In the genomic region with DNA sequence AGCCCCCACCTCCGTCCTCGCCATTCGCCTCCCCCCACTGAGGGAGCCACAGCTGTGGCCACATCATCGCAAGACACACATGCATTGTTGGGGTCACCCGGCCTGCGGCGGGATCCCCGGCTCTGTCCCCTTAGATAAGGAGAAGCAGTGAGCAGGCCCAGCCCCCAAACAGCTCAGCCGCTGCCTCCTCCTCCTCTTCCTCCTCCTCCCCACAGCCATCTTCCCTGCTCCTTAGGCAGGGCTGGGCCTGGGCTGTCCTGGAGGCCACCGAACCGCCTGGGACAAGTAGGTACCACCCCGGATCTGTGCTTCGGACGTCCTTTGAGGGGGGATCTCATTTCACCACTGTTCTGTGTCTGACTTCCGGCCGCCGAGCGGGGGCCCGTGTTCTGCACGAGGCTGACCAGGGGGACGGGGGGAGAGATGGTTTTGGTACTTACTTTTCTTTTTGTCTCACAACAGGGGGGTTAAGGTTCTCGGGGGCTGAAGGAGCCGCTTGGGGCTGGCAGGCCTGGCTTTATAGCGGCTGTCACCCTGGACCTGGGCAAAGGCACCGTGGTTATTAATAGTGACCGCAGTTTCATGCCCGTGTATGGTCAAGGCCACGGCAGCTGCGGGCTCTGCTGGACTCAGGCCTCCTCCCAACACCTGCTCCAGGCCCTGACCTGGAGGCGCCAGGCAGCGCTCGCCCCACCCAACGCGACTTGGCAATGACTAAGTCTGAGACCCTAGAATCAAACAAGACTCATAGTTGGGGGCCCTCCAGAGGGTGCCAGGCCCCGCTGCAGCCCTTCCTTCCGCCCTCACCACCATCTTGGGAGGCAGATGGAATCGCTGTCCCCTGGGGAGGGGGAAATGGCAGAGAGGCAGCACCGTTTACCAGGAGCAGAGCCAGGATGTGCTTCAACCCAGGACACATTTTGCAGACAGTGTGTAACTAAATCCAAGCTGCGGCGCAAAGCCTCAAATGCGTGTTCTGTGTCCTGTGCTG, we compare ENCODE assay signal across 11 cellular contexts. TPM values are rescaled to one million over a fixed set of nuclear protein-coding genes. Genes with fewer than 3 reads are reported as not detected.
A peak's percentile ranks its signal among the peaks of the same experiment; 100 is the strongest.
DNase-seq lines count a peak whose midpoint lies in the region; ATAC-seq, FAIRE-seq and TF ChIP-seq lines count a peak whose summit lies in the region.
"Had no signal": no experiment of that assay in that cellular context is flagged by ENCODE, and none has a peak within 500 bp of the region (broad histone marks: within the 10 kb centered on the region; RNA-seq: fewer than 3 reads in every experiment).

No MANE protein-coding gene starts in this region.

- H3K9me3 ChIP-seq in K562 (replicated peaks; ENCODE audit: control insufficient read depth, insufficient read depth, low read depth, low read length): no peaks in the 10 kb centered on the region
- no peaks in the 10 kb centered on the region for H3K9me3 ChIP-seq in mucosa of descending colon
- no peaks in the 10 kb centered on the region for H3K9me3 ChIP-seq in upper lobe of left lung
- H3K9me3 ChIP-seq in Caco-2: no peaks in the 10 kb centered on the region

- POLR2A ChIA-PET in activated CD4-positive, alpha-beta T cell treated with anti-CD3 and anti-CD28 coated beads for 36 hours (lab: Charles Lee): no interaction called here
- POLR2A ChIA-PET in K562 (lab: Yijun Ruan, JAX) (interaction anchor here (0.5 to 2.1 kb wide), 6 partner anchors 18 to 63 kb away, joined by 3 to 7 read pairs (median 4); a partner anchor contains a TSS), Caco-2 (lab: Charles Lee) (no interaction called here)

- BruUV-seq in K562 (replicated peaks; lab: Mats Ljungman, UMichigan) (no TSS peak), Caco-2 (replicated peaks; lab: Mats Ljungman, UMichigan) (no TSS peak)

- no peak for TF ChIP-seq RAD21 in K562 (CRISPR knock-in tag; conservative IDR thresholded peaks at IDR 0.05 in 1 of 2, IDR thresholded peaks at IDR 0.05 in 1 of 2)

- no peak for TF ChIP-seq CTCF in K562 (IDR thresholded peaks at IDR 0.05 in 2 of 3, conservative IDR thresholded peaks at IDR 0.05 in 1 of 3; ENCODE audit: insufficient read depth in 2 of 3, low read depth in 1 of 3, low read length in 3 of 3)
- TF ChIP-seq CTCF in mucosa of descending colon (IDR thresholded peaks at IDR 0.05): no peak
- TF ChIP-seq CTCF in upper lobe of left lung (IDR thresholded peaks at IDR 0.05): no peak
- TF ChIP-seq CTCF in Caco-2 (IDR thresholded peaks at IDR 0.05; ENCODE audit: insufficient read depth in 1 of 2, low read depth in 1 of 2, low read length in 1 of 2, severe bottlenecking in 1 of 2, unreplicated experiment in 1 of 2): no peak
- no peak for TF ChIP-seq CTCF in GM13977 (IDR thresholded peaks at IDR 0.05; ENCODE audit: extremely low read depth, insufficient read depth, missing control alignments)

- TF ChIP-seq POLR2A in K562 (conservative IDR thresholded peaks at IDR 0.05) (peak; percentile 42), upper lobe of left lung (IDR thresholded peaks at IDR 0.05) (no peak)

- CTCF ChIA-PET in activated CD4-positive, alpha-beta T cell treated with anti-CD3 and anti-CD28 coated beads for 36 hours (lab: Charles Lee): no interaction called here
- CTCF ChIA-PET in K562 (lab: Yijun Ruan, JAX; ENCODE audit: low intra/inter-chr PET ratio): no interaction called here
- CTCF ChIA-PET in Caco-2 (lab: Charles Lee): no interaction called here

- TF ChIP-seq EP300 in K562 (IDR thresholded peaks at IDR 0.05; ENCODE audit: low read length) (peak; percentile 69; the same call in 1 of the 2 replicates), upper lobe of left lung (IDR thresholded peaks at IDR 0.05) (no peak)

- DNase-seq in activated CD4-positive, alpha-beta T cell treated with anti-CD3 and anti-CD28 coated beads for 36 hours: no peak
- no peak for DNase-seq in activated CD4-positive, alpha-beta T cell treated with anti-CD3 and anti-CD28 coated beads for 1 hour
- DNase-seq in K562 (ENCODE audit: extremely low read depth in 1 of 4, low spot score in 3 of 4) (peak; percentile 80 to 91 (median 84)), mucosa of descending colon (no peak), upper lobe of left lung (peak in 1 of 2 donors; percentile 82), Caco-2 (no peak), GM13977 (ENCODE audit: low spot score) (no peak)
- DNase-seq in stimulated activated naive CD4-positive, alpha-beta T cell (lab: John Stamatoyannopoulos, UW): no peak
- DNase-seq: stimulated activated CD4-positive, alpha-beta T cell treated with anti-CD3 and anti-CD28 coated beads, Interleukin-2, amount 100 ng/mL, for 24 hours had no signal

- peak; percentile 92 for FAIRE-seq in K562 (lab: Jason Lieb, UNC)

- H3K4me3 Mint-ChIP-seq in activated CD4-positive, alpha-beta T cell treated with anti-CD3 and anti-CD28 coated beads for 36 hours: peak overlapping the region; percentile 9
- H3K4me3 Mint-ChIP-seq in Caco-2 (ENCODE audit: unreplicated experiment): no peak overlapping the region

- in situ Hi-C loops in K562 (cut with MboI) (no loop called here), GM13977 (cut with MboI; ENCODE audit: low pct_unique_long_range_greater_than_20kb, low sequenced_read_pairs, unreplicated experiment) (no loop called here)

- peak; percentile 30 for ATAC-seq in activated CD4-positive, alpha-beta T cell treated with anti-CD3 and anti-CD28 coated beads for 36 hours
- ATAC-seq in K562: peak; percentile 82
- ATAC-seq in mucosa of descending colon: peak; percentile 44
- no peak for ATAC-seq in upper lobe of left lung (ENCODE audit: low FRiP score in 2 of 2)

- H3K27ac Mint-ChIP-seq in activated CD4-positive, alpha-beta T cell treated with anti-CD3 and anti-CD28 coated beads for 36 hours: no peak overlapping the region
- no peak overlapping the region for H3K27ac Mint-ChIP-seq in Caco-2 (ENCODE audit: unreplicated experiment)

- H2AFZ ChIP-seq in K562 (ENCODE audit: low read depth, low read length): peak overlapping the region; percentile 75

- no peaks in the 10 kb centered on the region for H3K27me3 Mint-ChIP-seq in activated CD4-positive, alpha-beta T cell treated with anti-CD3 and anti-CD28 coated beads for 36 hours
- no peaks in the 10 kb centered on the region for H3K27me3 Mint-ChIP-seq in Caco-2 (ENCODE audit: insufficient read depth, unreplicated experiment)

- peak overlapping the region; percentile 45 to 90; a peak in 3 of 4 replicates for H3K9ac ChIP-seq in K562 (ENCODE audit: insufficient read depth in 1 of 2, low read depth in 2 of 2, low read length in 2 of 2)

- H3K27ac ChIP-seq in K562 (ENCODE audit: extremely low read depth, low read depth, low read length) (peak overlapping the region; percentile 60), upper lobe of left lung (peak overlapping the region in 3 of 4 donors; percentile 30 to 54 (median 49))

- peaks cover 7% of the 10 kb centered on the region for H3K9me1 ChIP-seq in K562 (ENCODE audit: control insufficient read depth, insufficient read depth, low read length)

- H3K9me3 Mint-ChIP-seq in activated CD4-positive, alpha-beta T cell treated with anti-CD3 and anti-CD28 coated beads for 36 hours (ENCODE audit: low read depth): no peaks in the 10 kb centered on the region
- no peaks in the 10 kb centered on the region for H3K9me3 Mint-ChIP-seq in Caco-2 (ENCODE audit: unreplicated experiment)

- no peaks in the 10 kb centered on the region for H3K36me3 ChIP-seq in K562 (ENCODE audit: control insufficient read depth, insufficient read depth, low read length)
- H3K36me3 ChIP-seq in mucosa of descending colon (ENCODE audit: low read depth): no peaks in the 10 kb centered on the region
- peaks cover 0 to 9% (median 6%) of the 10 kb centered on the region in 4 donors for H3K36me3 ChIP-seq in upper lobe of left lung
- H3K36me3 ChIP-seq in Caco-2 (ENCODE audit: control insufficient read depth, insufficient read depth, low read length): no peaks in the 10 kb centered on the region

- H3K4me3 ChIP-seq in K562: peak overlapping the region; percentile 18; the same call in 1 of the 2 replicates
- no peak overlapping the region for H3K4me3 ChIP-seq in mucosa of descending colon
- H3K4me3 ChIP-seq in upper lobe of left lung: peak overlapping the region in 3 of 4 donors; percentile 3 to 27 (median 22)
- H3K4me3 ChIP-seq in Caco-2 (ENCODE audit: low read depth, low read length): no peak overlapping the region

- H3K4me1 Mint-ChIP-seq in activated CD4-positive, alpha-beta T cell treated with anti-CD3 and anti-CD28 coated beads for 36 hours: peaks cover 3% of the 10 kb centered on the region
- H3K4me1 Mint-ChIP-seq in Caco-2 (ENCODE audit: low read depth, unreplicated experiment): peaks cover 11% of the 10 kb centered on the region

- peak overlapping the region; percentile 76 for H3K4me2 ChIP-seq in K562 (ENCODE audit: insufficient read depth, low read length)

- H3K79me2 ChIP-seq in K562 (ENCODE audit: control insufficient read depth, insufficient read depth, low read length): no peaks in the 10 kb centered on the region

- 21% methylated on average over 36 of the region's 41 CpGs for WGBS in K562 (ENCODE audit: insufficient coverage, low coverage, missing lambda C conversion rate)
- 34 to 38% methylated on average over 15 to 36 of the region's 41 CpGs for WGBS in upper lobe of left lung, 2 donors

- intact Hi-C loops in activated CD4-positive, alpha-beta T cell treated with anti-CD3 and anti-CD28 coated beads for 36 hours (cut with DNase I, micrococcal nuclease): no loop called here
- intact Hi-C loops in K562 (cut with micrococcal nuclease) (no loop called here), mucosa of descending colon (cut with DNase I, micrococcal nuclease) (no loop called here), Caco-2 (cut with micrococcal nuclease; ENCODE audit: unreplicated experiment) (no loop called here)

- H4K20me1 ChIP-seq in K562 (replicated peaks; ENCODE audit: control insufficient read depth, insufficient read depth, low read length): peaks cover 4% of the 10 kb centered on the region; the same call in 1 of the 2 replicates

- H3K4me1 ChIP-seq in K562 (replicated peaks in 1 of 2; ENCODE audit: control insufficient read depth in 2 of 2, insufficient read depth in 2 of 2, low read length in 2 of 2) (peaks cover 33 to 69% of the 10 kb centered on the region in 2 experiments), mucosa of descending colon (ENCODE audit: low read depth) (no peaks in the 10 kb centered on the region), upper lobe of left lung (peaks cover 0 to 16% (median 6%) of the 10 kb centered on the region in 4 donors), Caco-2 (peaks cover 6% of the 10 kb centered on the region; the same call in 1 of the 2 replicates)

- H3K36me3 Mint-ChIP-seq in activated CD4-positive, alpha-beta T cell treated with anti-CD3 and anti-CD28 coated beads for 36 hours (ENCODE audit: low read depth): no peaks in the 10 kb centered on the region
- H3K36me3 Mint-ChIP-seq in Caco-2 (ENCODE audit: insufficient read depth, unreplicated experiment): peaks cover 12% of the 10 kb centered on the region

- H3K27me3 ChIP-seq in K562 (ENCODE audit: control insufficient read depth in 2 of 2, insufficient read depth in 2 of 2, low read length in 2 of 2) (no peaks in the 10 kb centered on the region), upper lobe of left lung (peaks cover 0 to 6% (median 0%) of the 10 kb centered on the region in 4 donors), Caco-2 (replicated peaks; ENCODE audit: control insufficient read depth, insufficient read depth, low read length) (no peaks in the 10 kb centered on the region)

RNA-seq across cellular contexts. Expression of a gene that starts 18.3 kb away (rescaled TPM):
- not detected for total RNA-seq in activated CD4-positive, alpha-beta T cell treated with anti-CD3 and anti-CD28 coated beads for 36 hours
- not detected in 2 replicates for total RNA-seq in K562 (2011; cell fraction: chromatin; rRNA removed; ENCODE audit: low replicate concordance)
- total RNA-seq in K562 (2011; cell fraction: nucleolus; rRNA removed): not detected in 2 replicates
- not detected in 2 replicates for total RNA-seq in K562 (2011; cell fraction: nucleoplasm; rRNA removed)
- total RNA-seq in K562 (2014; rRNA removed) (not detected in 2 replicates), K562 (2014; rRNA removed; fragmentation: Illumina TruSeq; extraction: Trizol) (not detected in 2 replicates), K562 (2015; rRNA removed; fragmentation: Illumina TruSeq; extraction: Trizol) (not detected in 2 replicates), K562 (2021) (not detected in 2 replicates), mucosa of descending colon (under 1 TPM in 1 of 3 donors, not detected in 2; 0.36 TPM), upper lobe of left lung (not detected), Caco-2 (2022) (not detected in 2 replicates)
- polyA plus RNA-seq in K562 (2011; rRNA removed) (not detected in 2 replicates), K562 (2014; fragmentation: Illumina TruSeq; extraction: Trizol) (not detected in 2 replicates), K562 (2014; fragmentation: Nextera tagmentation; extraction: Ambion mirVana) (not detected), K562 (2014; rRNA removed) (not detected in 2 replicates)
- polyA plus RNA-seq in K562 (2011; cell fraction: cytosol; rRNA removed): not detected in 2 replicates
- polyA plus RNA-seq in K562 (2011; cell fraction: nucleus; rRNA removed): not detected in 2 replicates
- not detected in 2 replicates for polyA plus RNA-seq in K562 (2012)
- polyA minus RNA-seq in K562 (2011; rRNA and poly(A)+ RNA removed): not detected in 2 replicates
- not detected in 2 replicates for polyA minus RNA-seq in K562 (2011; cell fraction: cytosol; rRNA and poly(A)+ RNA removed)
- polyA minus RNA-seq in K562 (2011; cell fraction: nucleus; rRNA and poly(A)+ RNA removed): not detected in 2 replicates
- total RNA-seq: A673; T-helper 1 cell treated with Interleukin-12 subunit alpha and Interleukin-12 subunit beta and Interleukin-4 antibody, amounts not matched to agents 30 ng/mL and 1 ng/mL, for 36 hours had no signal

RNA-seq across cellular contexts. Expression of a gene that starts 19.7 kb away (rescaled TPM):
- total RNA-seq in activated CD4-positive, alpha-beta T cell treated with anti-CD3 and anti-CD28 coated beads for 36 hours: 10 to 100 TPM; 26.7 to 27.6 TPM
- total RNA-seq in K562 (2011; cell fraction: chromatin; rRNA removed; ENCODE audit: low replicate concordance): 39.7 and 130 TPM in 2 replicates
- 64.5 and 77.9 TPM in 2 replicates for total RNA-seq in K562 (2011; cell fraction: nucleolus; rRNA removed)
- 43.5 and 49.6 TPM in 2 replicates for total RNA-seq in K562 (2011; cell fraction: nucleoplasm; rRNA removed)
- total RNA-seq in K562 (2014; rRNA removed): 60.1 and 62.7 TPM in 2 replicates
- total RNA-seq in K562 (2014; rRNA removed; fragmentation: Illumina TruSeq; extraction: Trizol): 4.4 and 9.2 TPM in 2 replicates
- total RNA-seq in K562 (2015; rRNA removed; fragmentation: Illumina TruSeq; extraction: Trizol): 25.0 and 26.2 TPM in 2 replicates
- 39.2 and 54.1 TPM in 2 replicates for total RNA-seq in K562 (2021)
- polyA plus RNA-seq in K562 (2011; rRNA removed): 24.0 and 29.4 TPM in 2 replicates
- 31.0 and 40.6 TPM in 2 replicates for polyA plus RNA-seq in K562 (2011; cell fraction: cytosol; rRNA removed)
- polyA plus RNA-seq in K562 (2011; cell fraction: nucleus; rRNA removed): 67.8 and 75.4 TPM in 2 replicates
- polyA plus RNA-seq in K562 (2012): 39.9 and 60.2 TPM in 2 replicates
- polyA plus RNA-seq in K562 (2014; fragmentation: Illumina TruSeq; extraction: Trizol): 29.4 and 45.3 TPM in 2 replicates
- under 1 TPM; 0.14 to 0.21 TPM for polyA plus RNA-seq in K562 (2014; fragmentation: Nextera tagmentation; extraction: Ambion mirVana)
- 59.6 and 63.4 TPM in 2 replicates for polyA plus RNA-seq in K562 (2014; rRNA removed)
- polyA minus RNA-seq in K562 (2011; rRNA and poly(A)+ RNA removed): 10.9 and 17.4 TPM in 2 replicates
- polyA minus RNA-seq in K562 (2011; cell fraction: cytosol; rRNA and poly(A)+ RNA removed): 21.4 and 25.5 TPM in 2 replicates
- polyA minus RNA-seq in K562 (2011; cell fraction: nucleus; rRNA and poly(A)+ RNA removed): 18.0 and 24.4 TPM in 2 replicates
- 100 to 1,000 TPM in 1 of 3 donors, 10 to 100 TPM in 2; 51.3 to 121 (median 56.9) TPM for total RNA-seq in mucosa of descending colon
- total RNA-seq in upper lobe of left lung: 100 to 1,000 TPM in 1 of 6 donors, 10 to 100 TPM in 5; 54.3 to 107 (median 80.6) TPM
- total RNA-seq in Caco-2 (2022): 58.6 and 66.4 TPM in 2 replicates

RNA-seq across cellular contexts. Expression of a gene that starts 34.1 kb away (rescaled TPM):
- total RNA-seq in activated CD4-positive, alpha-beta T cell treated with anti-CD3 and anti-CD28 coated beads for 36 hours: 1,000 to 10,000 TPM; 3,116 to 3,255 TPM
- 411 and 869 TPM in 2 replicates for total RNA-seq in K562 (2011; cell fraction: chromatin; rRNA removed; ENCODE audit: low replicate concordance)
- total RNA-seq in K562 (2011; cell fraction: nucleolus; rRNA removed): 851 and 883 TPM in 2 replicates
- total RNA-seq in K562 (2011; cell fraction: nucleoplasm; rRNA removed): 585 and 614 TPM in 2 replicates
- total RNA-seq in K562 (2014; rRNA removed) (1,752 and 1,953 TPM in 2 replicates), K562 (2014; rRNA removed; fragmentation: Illumina TruSeq; extraction: Trizol) (1,453 and 1,647 TPM in 2 replicates), K562 (2015; rRNA removed; fragmentation: Illumina TruSeq; extraction: Trizol) (1,387 and 1,494 TPM in 2 replicates), K562 (2021) (2,825 and 3,003 TPM in 2 replicates), mucosa of descending colon (1,000 to 10,000 TPM; 1,826 to 2,582 (median 2,012) TPM), upper lobe of left lung (1,000 to 10,000 TPM; 1,167 to 2,562 (median 1,758) TPM), Caco-2 (2022) (2,154 and 2,157 TPM in 2 replicates)
- polyA plus RNA-seq in K562 (2011; rRNA removed) (1,026 and 1,305 TPM in 2 replicates), K562 (2014; fragmentation: Illumina TruSeq; extraction: Trizol) (1,501 and 2,376 TPM in 2 replicates), K562 (2014; fragmentation: Nextera tagmentation; extraction: Ambion mirVana) (100 to 1,000 TPM; 372 to 422 TPM), K562 (2014; rRNA removed) (1,067 and 1,158 TPM in 2 replicates)
- polyA plus RNA-seq in K562 (2011; cell fraction: cytosol; rRNA removed): 1,502 and 1,797 TPM in 2 replicates
- 696 and 770 TPM in 2 replicates for polyA plus RNA-seq in K562 (2011; cell fraction: nucleus; rRNA removed)
- polyA plus RNA-seq in K562 (2012): 3,305 and 4,013 TPM in 2 replicates
- polyA minus RNA-seq in K562 (2011; rRNA and poly(A)+ RNA removed): 1,191 and 1,209 TPM in 2 replicates
- polyA minus RNA-seq in K562 (2011; cell fraction: cytosol; rRNA and poly(A)+ RNA removed): 1,563 and 2,307 TPM in 2 replicates
- polyA minus RNA-seq in K562 (2011; cell fraction: nucleus; rRNA and poly(A)+ RNA removed): 434 and 599 TPM in 2 replicates

RNA-seq across cellular contexts. Expression of a gene that starts 56.4 kb away (rescaled TPM):
- total RNA-seq in activated CD4-positive, alpha-beta T cell treated with anti-CD3 and anti-CD28 coated beads for 36 hours: 10 to 100 TPM; 23.0 to 37.3 TPM
- 19.4 and 56.5 TPM in 2 replicates for total RNA-seq in K562 (2011; cell fraction: chromatin; rRNA removed; ENCODE audit: low replicate concordance)
- 36.9 and 39.3 TPM in 2 replicates for total RNA-seq in K562 (2011; cell fraction: nucleolus; rRNA removed)
- total RNA-seq in K562 (2011; cell fraction: nucleoplasm; rRNA removed): 20.4 and 20.9 TPM in 2 replicates
- total RNA-seq in K562 (2014; rRNA removed) (21.9 and 26.4 TPM in 2 replicates), K562 (2014; rRNA removed; fragmentation: Illumina TruSeq; extraction: Trizol) (5.3 and 7.3 TPM in 2 replicates), K562 (2015; rRNA removed; fragmentation: Illumina TruSeq; extraction: Trizol) (14.3 and 14.4 TPM in 2 replicates), K562 (2021) (24.9 and 34.9 TPM in 2 replicates), mucosa of descending colon (10 to 100 TPM; 27.4 to 44.6 (median 29.5) TPM), upper lobe of left lung (10 to 100 TPM; 13.7 to 53.4 (median 21.9) TPM), Caco-2 (2022) (43.3 and 45.7 TPM in 2 replicates)
- polyA plus RNA-seq in K562 (2011; rRNA removed) (6.7 and 7.1 TPM in 2 replicates), K562 (2014; fragmentation: Illumina TruSeq; extraction: Trizol) (14.5 and 23.3 TPM in 2 replicates), K562 (2014; fragmentation: Nextera tagmentation; extraction: Ambion mirVana) (under 1 TPM; 0.27 TPM), K562 (2014; rRNA removed) (14.8 and 19.9 TPM in 2 replicates)
- 7.4 and 15.5 TPM in 2 replicates for polyA plus RNA-seq in K562 (2011; cell fraction: cytosol; rRNA removed)
- polyA plus RNA-seq in K562 (2011; cell fraction: nucleus; rRNA removed): 11.2 and 22.2 TPM in 2 replicates
- polyA plus RNA-seq in K562 (2012): 23.1 and 44.7 TPM in 2 replicates
- polyA minus RNA-seq in K562 (2011; rRNA and poly(A)+ RNA removed): 4.6 and 5.3 TPM in 2 replicates
- 14.9 and 18.8 TPM in 2 replicates for polyA minus RNA-seq in K562 (2011; cell fraction: cytosol; rRNA and poly(A)+ RNA removed)
- polyA minus RNA-seq in K562 (2011; cell fraction: nucleus; rRNA and poly(A)+ RNA removed): 21.3 and 22.4 TPM in 2 replicates

Comparison
In these comparisons a context has a peak if more than half of its experiments do, and no peak if none do; other contexts are left out.
1. ATAC-seq: peak in activated CD4-positive, alpha-beta T cell treated with anti-CD3 and anti-CD28 coated beads for 36 hours (single experiment), K562 (single experiment) and mucosa of descending colon (single experiment); none in upper lobe of left lung (0 of 2).
2. DNase-seq: peak in K562 (4 of 4); none in activated CD4-positive, alpha-beta T cell treated with anti-CD3 and anti-CD28 coated beads for 36 hours (single experiment), activated CD4-positive, alpha-beta T cell treated with anti-CD3 and anti-CD28 coated beads for 1 hour (single experiment), mucosa of descending colon (0 of 3), Caco-2 (0 of 2), GM13977 (single experiment) and stimulated activated naive CD4-positive, alpha-beta T cell (0 of 6).
3. H3K4me3 ChIP-seq: peak in K562 (single experiment) and upper lobe of left lung (3 of 4); none in mucosa of descending colon (single experiment) and Caco-2 (single experiment).